In the genomic region with DNA sequence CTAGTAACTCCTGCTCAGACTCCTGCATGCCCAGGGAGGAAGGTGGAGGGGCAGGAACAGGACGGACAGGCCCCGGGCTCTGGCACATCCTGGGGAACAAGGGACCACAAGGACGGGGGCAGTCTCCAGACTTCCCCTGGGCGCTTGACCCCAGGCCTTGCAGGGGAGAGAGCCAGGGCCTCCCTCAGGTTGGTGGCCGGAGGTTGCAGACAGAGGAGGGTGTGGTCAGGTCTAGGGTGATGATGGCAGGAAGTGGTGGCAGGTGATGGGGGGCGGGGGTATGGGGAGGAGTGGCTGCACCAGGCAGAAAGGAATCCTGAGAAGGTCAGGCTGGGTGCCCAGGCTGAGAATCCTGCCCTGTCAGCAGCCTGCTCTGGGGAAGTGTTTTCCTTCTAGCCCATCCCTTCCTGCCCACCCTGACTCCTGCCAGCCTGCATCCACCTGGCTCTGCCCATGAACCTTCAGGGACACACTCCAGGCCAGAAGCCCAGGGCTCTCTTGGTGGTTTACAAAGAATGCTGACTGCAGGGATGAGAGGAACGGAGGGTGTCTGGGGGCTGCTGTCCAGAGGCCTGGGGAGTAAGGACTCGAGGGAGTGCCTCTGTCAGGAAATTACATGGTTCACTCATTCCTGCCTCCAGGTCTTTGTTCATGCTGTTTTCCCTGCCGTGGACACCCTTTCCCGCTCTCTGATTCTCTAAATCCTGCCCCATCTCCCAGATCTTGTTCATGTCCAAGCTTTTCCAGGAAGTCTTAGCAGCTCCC, we compare ENCODE assay signal across 12 cellular contexts. TPM values are rescaled to one million over a fixed set of nuclear protein-coding genes. Genes with fewer than 3 reads are reported as not detected.
A peak's percentile ranks its signal among the peaks of the same experiment; 100 is the strongest.
DNase-seq lines count a peak whose midpoint lies in the region; TF ChIP-seq lines count a peak whose summit lies in the region.
"Had no signal": no experiment of that assay in that cellular context is flagged by ENCODE, and none has a peak within 500 bp of the region (broad histone marks: within the 10 kb centered on the region; RNA-seq: fewer than 3 reads in every experiment).

No MANE protein-coding gene starts in this region.

- TF ChIP-seq CTCF in osteocyte (IDR thresholded peaks at IDR 0.05): no peak
- no peak for TF ChIP-seq CTCF in esophagus squamous epithelium (IDR thresholded peaks at IDR 0.05)

- H3K4me3 ChIP-seq in adipocyte (ENCODE audit: low read length) (no peak overlapping the region), H7 (ENCODE audit: insufficient read depth, low read depth, low read length) (no peak overlapping the region), esophagus squamous epithelium (no peak overlapping the region)

- no peaks in the 10 kb centered on the region for H3K9me3 ChIP-seq in adipocyte (ENCODE audit: control insufficient read depth, low read length)
- H3K9me3 ChIP-seq in esophagus squamous epithelium: no peaks in the 10 kb centered on the region

- no peak overlapping the region for H3K4me3 Mint-ChIP-seq in osteocyte (ENCODE audit: unreplicated experiment)
- H3K4me3 Mint-ChIP-seq: natural killer cell had no signal

- peak overlapping the region; percentile 20 for H3K9ac ChIP-seq in adipocyte (ENCODE audit: low read length)

- H3K36me3 ChIP-seq in adipocyte (ENCODE audit: control insufficient read depth, insufficient read depth, low read length, severe bottlenecking): peaks cover 11% of the 10 kb centered on the region
- H3K36me3 ChIP-seq in H7 (replicated peaks; ENCODE audit: control insufficient read depth, insufficient read depth, low read length): no peaks in the 10 kb centered on the region
- peaks cover 0 to 4% (median 0%) of the 10 kb centered on the region in 3 donors for H3K36me3 ChIP-seq in esophagus squamous epithelium

- 82 to 96% methylated on average over 3 to 10 of the region's 10 CpGs for WGBS in esophagus squamous epithelium, 2 donors

- peak overlapping the region; percentile 88 for H3K27ac Mint-ChIP-seq in osteocyte (ENCODE audit: unreplicated experiment)

- peaks cover 67% of the 10 kb centered on the region for H3K4me1 Mint-ChIP-seq in osteocyte (ENCODE audit: unreplicated experiment)

- H3K27me3 ChIP-seq in adipocyte (replicated peaks; ENCODE audit: control insufficient read depth, insufficient read depth, low read length) (no peaks in the 10 kb centered on the region), H7 (ENCODE audit: control insufficient read depth, insufficient read depth, low read length) (no peaks in the 10 kb centered on the region), esophagus squamous epithelium (no peaks in the 10 kb centered on the region)

- H3K4me1 ChIP-seq in adipocyte (ENCODE audit: control insufficient read depth, insufficient read depth, low read length): peaks cover 45% of the 10 kb centered on the region
- peaks cover 11 to 46% (median 26%) of the 10 kb centered on the region in 3 donors for H3K4me1 ChIP-seq in esophagus squamous epithelium

- DNase-seq in NCI-H1417 (lab: John Stamatoyannopoulos, UW) (peak in 2 of 3 experiments; percentile 15 to 30), NCI-H1417 treated with DMSO at 0.1 percent for 48 hours (lab: John Stamatoyannopoulos, UW) (no peak), HT1080 (ENCODE audit: low read depth) (peak; percentile 69), adipocyte (ENCODE audit: low read depth) (no peak), osteocyte (ENCODE audit: extremely low spot score, unreplicated experiment) (no peak), H7 (no peak), esophagus squamous epithelium (lab: John Stamatoyannopoulos, UW) (no peak), T-helper 9 cell (no peak)
- DNase-seq: activated CD8-positive, alpha-beta memory T cell treated with anti-CD3 and anti-CD28 coated beads, Interleukin-2, amount 50 U/mL, for 48 hours; natural killer cell; stimulated activated CD4-positive, alpha-beta T cell treated with anti-CD3 and anti-CD28 coated beads, Interleukin-15, amount 100 ng/mL, for 24 hours had no signal

- H3K9me3 Mint-ChIP-seq in osteocyte (ENCODE audit: unreplicated experiment): no peaks in the 10 kb centered on the region
- H3K9me3 Mint-ChIP-seq: natural killer cell had no signal

- H3K27me3 Mint-ChIP-seq in osteocyte (ENCODE audit: unreplicated experiment): no peaks in the 10 kb centered on the region

- no peak for TF ChIP-seq POLR2A in esophagus squamous epithelium (IDR thresholded peaks at IDR 0.05)

- H3K27ac ChIP-seq in esophagus squamous epithelium: peak overlapping the region in 1 of 4 donors; percentile 62
- H3K27ac ChIP-seq: 22Rv1 had no signal

- intact Hi-C loops in esophagus squamous epithelium (cut with DNase I): no loop called here

- peaks cover 27% of the 10 kb centered on the region for H3K36me3 Mint-ChIP-seq in osteocyte (ENCODE audit: unreplicated experiment)
- H3K36me3 Mint-ChIP-seq: natural killer cell had no signal

RNA-seq across cellular contexts. Expression of gene LOXL1, which starts 15.8 kb away (rescaled TPM):
- 51.8 and 67.5 TPM in 2 replicates for total RNA-seq in HT1080 (2014; rRNA removed; shearing (Covaris generic))
- 51.4 and 57.1 TPM in 2 replicates for polyA plus RNA-seq in HT1080 (2015; cell fraction: cytosol; rRNA removed)
- polyA plus RNA-seq in HT1080 (2015; cell fraction: nucleus; rRNA removed): 50.3 and 62.8 TPM in 2 replicates
- 398 and 417 TPM in 2 replicates for total RNA-seq in osteocyte
- 11.8 and 18.4 TPM in 2 replicates for total RNA-seq in H7 (2014; rRNA removed; shearing (Covaris generic))
- 1 to 10 TPM; 4.3 to 7.7 (median 6.3) TPM for total RNA-seq in esophagus squamous epithelium

RNA-seq across cellular contexts. Expression of gene STOML1, which starts 50.0 kb away (rescaled TPM):
- total RNA-seq in HT1080 (2014; rRNA removed; shearing (Covaris generic)): 27.5 and 28.3 TPM in 2 replicates
- 8.8 and 13.8 TPM in 2 replicates for polyA plus RNA-seq in HT1080 (2015; cell fraction: cytosol; rRNA removed)
- polyA plus RNA-seq in HT1080 (2015; cell fraction: nucleus; rRNA removed): 15.5 and 15.9 TPM in 2 replicates
- total RNA-seq in osteocyte (17.1 and 18.3 TPM in 2 replicates), esophagus squamous epithelium (10 to 100 TPM in 2 of 4 donors, 1 to 10 TPM in 2; 8.3 to 14.8 (median 11.1) TPM)
- 10.5 and 13.6 TPM in 2 replicates for total RNA-seq in H7 (2014; rRNA removed; shearing (Covaris generic))

RNA-seq across cellular contexts. Expression of gene PML, which starts 52.5 kb away (rescaled TPM):
- total RNA-seq in HT1080 (2014; rRNA removed; shearing (Covaris generic)): 31.9 and 39.2 TPM in 2 replicates
- 42.1 and 51.0 TPM in 2 replicates for polyA plus RNA-seq in HT1080 (2015; cell fraction: cytosol; rRNA removed)
- polyA plus RNA-seq in HT1080 (2015; cell fraction: nucleus; rRNA removed): 58.6 and 76.8 TPM in 2 replicates
- total RNA-seq in osteocyte: 60.6 and 63.1 TPM in 2 replicates
- total RNA-seq in H7 (2014; rRNA removed; shearing (Covaris generic)): 23.2 and 24.9 TPM in 2 replicates
- 10 to 100 TPM; 34.0 to 52.3 (median 44.5) TPM for total RNA-seq in esophagus squamous epithelium

Comparison
In these comparisons a context has a peak if more than half of its experiments do, and no peak if none do; other contexts are left out.
1. DNase-seq: peak in NCI-H1417 (2 of 3) and HT1080 (single experiment); none in NCI-H1417 treated with DMSO at 0.1 percent for 48 hours (single experiment), adipocyte (single experiment), osteocyte (single experiment), H7 (single experiment), esophagus squamous epithelium (single experiment) and T-helper 9 cell (single experiment).